ENCODE assay signal across 1 cellular context in genomic region chr10:43396928-43397624, GRCh38.
TF ChIP-seq lines count a peak whose summit lies in the region.

No MANE protein-coding gene starts in this region.

TF ChIP-seq in WTC11, 78 proteins besides CTCF, POLR2A, EP300 and RAD21 (continued from another document and continues in another):
- TF ChIP-seq, protein P1, sequence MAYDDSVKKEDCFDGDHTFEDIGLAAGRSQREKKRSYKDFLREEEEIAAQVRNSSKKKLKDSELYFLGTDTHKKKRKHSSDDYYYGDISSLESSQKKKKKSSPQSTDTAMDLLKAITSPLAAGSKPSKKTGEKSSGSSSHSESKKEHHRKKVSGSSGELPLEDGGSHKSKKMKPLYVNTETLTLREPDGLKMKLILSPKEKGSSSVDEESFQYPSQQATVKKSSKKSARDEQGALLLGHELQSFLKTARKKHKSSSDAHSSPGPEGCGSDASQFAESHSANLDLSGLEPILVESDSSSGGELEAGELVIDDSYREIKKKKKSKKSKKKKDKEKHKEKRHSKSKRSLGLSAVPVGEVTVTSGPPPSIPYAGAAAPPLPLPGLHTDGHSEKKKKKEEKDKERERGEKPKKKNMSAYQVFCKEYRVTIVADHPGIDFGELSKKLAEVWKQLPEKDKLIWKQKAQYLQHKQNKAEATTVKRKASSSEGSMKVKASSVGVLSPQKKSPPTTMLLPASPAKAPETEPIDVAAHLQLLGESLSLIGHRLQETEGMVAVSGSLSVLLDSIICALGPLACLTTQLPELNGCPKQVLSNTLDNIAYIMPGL (CRISPR knock-in tag; IDR thresholded peaks at IDR 0.05), result no peak; the same call in 1 of the 2 replicates
- TF ChIP-seq ESRRA (CRISPR knock-in tag; IDR thresholded peaks at IDR 0.05; ENCODE audit: borderline replicate concordance), result peak; percentile 73; the same call in 1 of the 2 replicates
- TF ChIP-seq NFE2L1 (CRISPR knock-in tag; IDR thresholded peaks at IDR 0.05), result peak; percentile 94
- 0 out of 2 replicates have a peak, but pooled peaks have one; percentile 39 for TF ChIP-seq CREM (CRISPR knock-in tag; IDR thresholded peaks at IDR 0.05)
- no peak for TF ChIP-seq STAT6 (CRISPR knock-in tag; conservative IDR thresholded peaks at IDR 0.05; ENCODE audit: low read depth)
- TF ChIP-seq, protein P2, sequence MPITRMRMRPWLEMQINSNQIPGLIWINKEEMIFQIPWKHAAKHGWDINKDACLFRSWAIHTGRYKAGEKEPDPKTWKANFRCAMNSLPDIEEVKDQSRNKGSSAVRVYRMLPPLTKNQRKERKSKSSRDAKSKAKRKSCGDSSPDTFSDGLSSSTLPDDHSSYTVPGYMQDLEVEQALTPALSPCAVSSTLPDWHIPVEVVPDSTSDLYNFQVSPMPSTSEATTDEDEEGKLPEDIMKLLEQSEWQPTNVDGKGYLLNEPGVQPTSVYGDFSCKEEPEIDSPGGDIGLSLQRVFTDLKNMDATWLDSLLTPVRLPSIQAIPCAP (CRISPR knock-in tag; IDR thresholded peaks at IDR 0.05), result peak; percentile 78; the same call in 1 of the 2 replicates
- no peak for TF ChIP-seq FOXJ3 (CRISPR knock-in tag; IDR thresholded peaks at IDR 0.05; ENCODE audit: borderline replicate concordance)
- no peak for TF ChIP-seq MXD4 (CRISPR knock-in tag; IDR thresholded peaks at IDR 0.05; ENCODE audit: borderline replicate concordance)
- no peak for TF ChIP-seq ZNF263 (CRISPR knock-in tag; IDR thresholded peaks at IDR 0.05; ENCODE audit: low read depth)
- peak; percentile 93 for TF ChIP-seq FOXK1 (CRISPR knock-in tag; IDR thresholded peaks at IDR 0.05)
- TF ChIP-seq IRF2 (CRISPR knock-in tag; IDR thresholded peaks at IDR 0.05; ENCODE audit: borderline replicate concordance, low read depth), result peak; percentile 68; the same call in 1 of the 2 replicates
- TF ChIP-seq ERG (CRISPR knock-in tag; IDR thresholded peaks at IDR 0.05), result no peak
- peak; percentile 95 for TF ChIP-seq ZBTB43 (CRISPR knock-in tag; IDR thresholded peaks at IDR 0.05)
- TF ChIP-seq, protein P3, sequence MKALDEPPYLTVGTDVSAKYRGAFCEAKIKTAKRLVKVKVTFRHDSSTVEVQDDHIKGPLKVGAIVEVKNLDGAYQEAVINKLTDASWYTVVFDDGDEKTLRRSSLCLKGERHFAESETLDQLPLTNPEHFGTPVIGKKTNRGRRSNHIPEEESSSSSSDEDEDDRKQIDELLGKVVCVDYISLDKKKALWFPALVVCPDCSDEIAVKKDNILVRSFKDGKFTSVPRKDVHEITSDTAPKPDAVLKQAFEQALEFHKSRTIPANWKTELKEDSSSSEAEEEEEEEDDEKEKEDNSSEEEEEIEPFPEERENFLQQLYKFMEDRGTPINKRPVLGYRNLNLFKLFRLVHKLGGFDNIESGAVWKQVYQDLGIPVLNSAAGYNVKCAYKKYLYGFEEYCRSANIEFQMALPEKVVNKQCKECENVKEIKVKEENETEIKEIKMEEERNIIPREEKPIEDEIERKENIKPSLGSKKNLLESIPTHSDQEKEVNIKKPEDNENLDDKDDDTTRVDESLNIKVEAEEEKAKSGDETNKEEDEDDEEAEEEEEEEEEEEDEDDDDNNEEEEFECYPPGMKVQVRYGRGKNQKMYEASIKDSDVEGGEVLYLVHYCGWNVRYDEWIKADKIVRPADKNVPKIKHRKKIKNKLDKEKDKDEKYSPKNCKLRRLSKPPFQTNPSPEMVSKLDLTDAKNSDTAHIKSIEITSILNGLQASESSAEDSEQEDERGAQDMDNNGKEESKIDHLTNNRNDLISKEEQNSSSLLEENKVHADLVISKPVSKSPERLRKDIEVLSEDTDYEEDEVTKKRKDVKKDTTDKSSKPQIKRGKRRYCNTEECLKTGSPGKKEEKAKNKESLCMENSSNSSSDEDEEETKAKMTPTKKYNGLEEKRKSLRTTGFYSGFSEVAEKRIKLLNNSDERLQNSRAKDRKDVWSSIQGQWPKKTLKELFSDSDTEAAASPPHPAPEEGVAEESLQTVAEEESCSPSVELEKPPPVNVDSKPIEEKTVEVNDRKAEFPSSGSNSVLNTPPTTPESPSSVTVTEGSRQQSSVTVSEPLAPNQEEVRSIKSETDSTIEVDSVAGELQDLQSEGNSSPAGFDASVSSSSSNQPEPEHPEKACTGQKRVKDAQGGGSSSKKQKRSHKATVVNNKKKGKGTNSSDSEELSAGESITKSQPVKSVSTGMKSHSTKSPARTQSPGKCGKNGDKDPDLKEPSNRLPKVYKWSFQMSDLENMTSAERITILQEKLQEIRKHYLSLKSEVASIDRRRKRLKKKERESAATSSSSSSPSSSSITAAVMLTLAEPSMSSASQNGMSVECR (CRISPR knock-in tag; IDR thresholded peaks at IDR 0.05; ENCODE audit: borderline replicate concordance), result peak; percentile 35; the same call in 1 of the 2 replicates
- peak; percentile 84; the same call in 1 of the 2 replicates for TF ChIP-seq SMAD3 (CRISPR knock-in tag; IDR thresholded peaks at IDR 0.05; ENCODE audit: borderline replicate concordance)
- TF ChIP-seq, protein P4, sequence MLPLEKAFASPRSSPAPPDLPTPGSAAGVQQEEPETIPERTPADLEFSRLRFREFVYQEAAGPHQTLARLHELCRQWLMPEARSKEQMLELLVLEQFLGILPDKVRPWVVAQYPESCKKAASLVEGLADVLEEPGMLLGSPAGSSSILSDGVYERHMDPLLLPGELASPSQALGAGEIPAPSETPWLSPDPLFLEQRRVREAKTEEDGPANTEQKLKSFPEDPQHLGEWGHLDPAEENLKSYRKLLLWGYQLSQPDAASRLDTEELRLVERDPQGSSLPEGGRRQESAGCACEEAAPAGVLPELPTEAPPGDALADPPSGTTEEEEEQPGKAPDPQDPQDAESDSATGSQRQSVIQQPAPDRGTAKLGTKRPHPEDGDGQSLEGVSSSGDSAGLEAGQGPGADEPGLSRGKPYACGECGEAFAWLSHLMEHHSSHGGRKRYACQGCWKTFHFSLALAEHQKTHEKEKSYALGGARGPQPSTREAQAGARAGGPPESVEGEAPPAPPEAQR (CRISPR knock-in tag; IDR thresholded peaks at IDR 0.05), result no peak
- TF ChIP-seq USF1 (CRISPR knock-in tag; IDR thresholded peaks at IDR 0.05), result peak; percentile 90
- TF ChIP-seq RELA (CRISPR knock-in tag; IDR thresholded peaks at IDR 0.05; ENCODE audit: borderline replicate concordance), result 0 out of 2 replicates have a peak, but pooled peaks have one; percentile 72
- peak; percentile 73 for TF ChIP-seq SP1 (CRISPR knock-in tag; conservative IDR thresholded peaks at IDR 0.05)
- TF ChIP-seq ZNF219 (CRISPR knock-in tag; IDR thresholded peaks at IDR 0.05; ENCODE audit: borderline replicate concordance), result no peak
- peak; percentile 61; the same call in 1 of the 2 replicates for TF ChIP-seq ATF3 (CRISPR knock-in tag; conservative IDR thresholded peaks at IDR 0.05)
- no peak; the same call in 1 of the 2 replicates for TF ChIP-seq AFF4 (CRISPR knock-in tag; IDR thresholded peaks at IDR 0.05; ENCODE audit: borderline replicate concordance)
- peak; percentile 47; the same call in 1 of the 2 replicates for TF ChIP-seq TCF7 (CRISPR knock-in tag; IDR thresholded peaks at IDR 0.05; ENCODE audit: low read depth)
- no peak for TF ChIP-seq NFATC4 (CRISPR knock-in tag; IDR thresholded peaks at IDR 0.05)
- TF ChIP-seq, protein P5, sequence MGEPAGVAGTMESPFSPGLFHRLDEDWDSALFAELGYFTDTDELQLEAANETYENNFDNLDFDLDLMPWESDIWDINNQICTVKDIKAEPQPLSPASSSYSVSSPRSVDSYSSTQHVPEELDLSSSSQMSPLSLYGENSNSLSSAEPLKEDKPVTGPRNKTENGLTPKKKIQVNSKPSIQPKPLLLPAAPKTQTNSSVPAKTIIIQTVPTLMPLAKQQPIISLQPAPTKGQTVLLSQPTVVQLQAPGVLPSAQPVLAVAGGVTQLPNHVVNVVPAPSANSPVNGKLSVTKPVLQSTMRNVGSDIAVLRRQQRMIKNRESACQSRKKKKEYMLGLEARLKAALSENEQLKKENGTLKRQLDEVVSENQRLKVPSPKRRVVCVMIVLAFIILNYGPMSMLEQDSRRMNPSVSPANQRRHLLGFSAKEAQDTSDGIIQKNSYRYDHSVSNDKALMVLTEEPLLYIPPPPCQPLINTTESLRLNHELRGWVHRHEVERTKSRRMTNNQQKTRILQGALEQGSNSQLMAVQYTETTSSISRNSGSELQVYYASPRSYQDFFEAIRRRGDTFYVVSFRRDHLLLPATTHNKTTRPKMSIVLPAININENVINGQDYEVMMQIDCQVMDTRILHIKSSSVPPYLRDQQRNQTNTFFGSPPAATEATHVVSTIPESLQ (CRISPR knock-in tag; IDR thresholded peaks at IDR 0.05), result no peak
- TF ChIP-seq ATF1 (CRISPR knock-in tag; IDR thresholded peaks at IDR 0.05), result no peak
- TF ChIP-seq, protein P6, sequence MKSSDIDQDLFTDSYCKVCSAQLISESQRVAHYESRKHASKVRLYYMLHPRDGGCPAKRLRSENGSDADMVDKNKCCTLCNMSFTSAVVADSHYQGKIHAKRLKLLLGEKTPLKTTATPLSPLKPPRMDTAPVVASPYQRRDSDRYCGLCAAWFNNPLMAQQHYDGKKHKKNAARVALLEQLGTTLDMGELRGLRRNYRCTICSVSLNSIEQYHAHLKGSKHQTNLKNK (CRISPR knock-in tag; IDR thresholded peaks at IDR 0.05), result no peak
